25 cellular contexts compared by ENCODE assay signal in genomic region chr7:101352920-101353308, GRCh38. TPM values are rescaled to one million over a fixed set of nuclear protein-coding genes. Genes with fewer than 3 reads are reported as not detected.
"Had no signal": no experiment of that assay in that cellular context is flagged by ENCODE, and none has a peak within 500 bp of the region (broad histone marks: within the 10 kb centered on the region; RNA-seq: fewer than 3 reads in every experiment).

No MANE protein-coding gene starts in this region.

- H3K27ac Mint-ChIP-seq: activated CD4-positive, alpha-beta T cell treated with anti-CD3 and anti-CD28 coated beads, Interleukin-2, amount 10 ng/mL, durations not matched to agents 24 days and 14 days; activated naive CD8-positive, alpha-beta T cell treated with anti-CD3 and anti-CD28 coated beads for 36 hours; neural progenitor cell; T-helper 1 cell treated with Interleukin-12 subunit alpha and Interleukin-12 subunit beta and Interleukin-4 antibody, amounts not matched to agents 30 μg/mL and 1 μg/mL, for 36 hours had no signal

- ATAC-seq: gastroesophageal sphincter, right cardiac atrium had no signal

- H3K4me3 Mint-ChIP-seq: activated CD4-positive, alpha-beta T cell treated with anti-CD3 and anti-CD28 coated beads, Interleukin-2, amount 10 ng/mL, durations not matched to agents 24 days and 14 days; activated CD8-positive, alpha-beta T cell treated with anti-CD3 and anti-CD28 coated beads for 36 hours; activated naive CD8-positive, alpha-beta T cell treated with anti-CD3 and anti-CD28 coated beads for 36 hours; naive thymus-derived CD8-positive, alpha-beta T cell; neural progenitor cell; T-helper 1 cell treated with Interleukin-12 subunit alpha and Interleukin-12 subunit beta and Interleukin-4 antibody, amounts not matched to agents 30 μg/mL and 1 μg/mL, for 36 hours had no signal

- DNase-seq: activated naive CD4-positive, alpha-beta T cell; aorta; hippocampal formation; kidney; midbrain; occipital lobe; right cardiac atrium; spleen; stimulated activated naive CD4-positive, alpha-beta T cell; T-helper 9 cell had no signal

- H3K27ac ChIP-seq: adrenal gland, body of pancreas, coronary artery, gastroesophageal sphincter, neural progenitor cell, spleen, suprapubic skin, tibial nerve had no signal

- H3K4me2 ChIP-seq: neural progenitor cell had no signal

- H2AFZ ChIP-seq: neural progenitor cell had no signal

- H3K9me3 Mint-ChIP-seq: activated CD4-positive, alpha-beta T cell treated with anti-CD3 and anti-CD28 coated beads, Interleukin-2, amount 10 ng/mL, durations not matched to agents 24 days and 14 days; activated CD8-positive, alpha-beta T cell treated with anti-CD3 and anti-CD28 coated beads for 36 hours; activated naive CD8-positive, alpha-beta T cell treated with anti-CD3 and anti-CD28 coated beads for 36 hours; naive thymus-derived CD8-positive, alpha-beta T cell; neural progenitor cell; T-helper 1 cell treated with Interleukin-12 subunit alpha and Interleukin-12 subunit beta and Interleukin-4 antibody, amounts not matched to agents 30 μg/mL and 1 μg/mL, for 36 hours had no signal

- H3K36me3 Mint-ChIP-seq: activated naive CD8-positive, alpha-beta T cell treated with anti-CD3 and anti-CD28 coated beads for 36 hours; naive thymus-derived CD8-positive, alpha-beta T cell had no signal

- H3K9ac ChIP-seq: neural progenitor cell had no signal

- H3K4me3 ChIP-seq: adrenal gland, body of pancreas, coronary artery, gastroesophageal sphincter, neural progenitor cell, spleen, suprapubic skin, tibial nerve had no signal

- H3K9me3 ChIP-seq: adrenal gland, body of pancreas, gastroesophageal sphincter, spleen, suprapubic skin, tibial nerve had no signal

- H3K4me1 ChIP-seq: adrenal gland, gastroesophageal sphincter, neural progenitor cell, spleen, tibial nerve had no signal

- H3K27me3 ChIP-seq: adrenal gland, body of pancreas, neural progenitor cell had no signal

- H3K36me3 ChIP-seq: adrenal gland, gastroesophageal sphincter, neural progenitor cell, spleen, suprapubic skin, tibial nerve had no signal

RNA-seq across cellular contexts. Expression of gene COL26A1, which starts 9.8 kb away (rescaled TPM):
- total RNA-seq: activated CD4-positive, alpha-beta T cell treated with anti-CD3 and anti-CD28 coated beads, Interleukin-2, amount 10 ng/mL, durations not matched to agents 24 days and 14 days; activated CD8-positive, alpha-beta T cell treated with anti-CD3 and anti-CD28 coated beads for 36 hours; activated naive CD8-positive, alpha-beta T cell treated with anti-CD3 and anti-CD28 coated beads for 36 hours; aorta; endothelial cell of umbilical vein; fibroblast of lung; fibroblast of villous mesenchyme; gastroesophageal sphincter; naive thymus-derived CD8-positive, alpha-beta T cell had no signal
